8 cellular contexts compared by ENCODE assay signal in genomic region chr19:41298327-41298964, GRCh38. TPM values are rescaled to one million over a fixed set of nuclear protein-coding genes. Genes with fewer than 3 reads are reported as not detected.
A peak's percentile ranks its signal among the peaks of the same experiment; 100 is the strongest.
DNase-seq lines count a peak whose midpoint lies in the region; FAIRE-seq and TF ChIP-seq lines count a peak whose summit lies in the region.

No MANE protein-coding gene starts in this region.

- no peaks in the 10 kb centered on the region for H3K9me3 ChIP-seq in thyroid gland

- no peaks in the 10 kb centered on the region for H3K27me3 Mint-ChIP-seq in activated T-cell treated with anti-CD3 and anti-CD28 coated beads, Interleukin-2, amount 50 U/mL, for 24 hours
- H3K27me3 Mint-ChIP-seq in chondrocyte (ENCODE audit: low read depth) = no peaks in the 10 kb centered on the region

- H3K9me3 Mint-ChIP-seq in activated T-cell treated with anti-CD3 and anti-CD28 coated beads, Interleukin-2, amount 50 U/mL, for 24 hours = no peaks in the 10 kb centered on the region
- H3K9me3 Mint-ChIP-seq in chondrocyte (ENCODE audit: low read depth) = no peaks in the 10 kb centered on the region

- TF ChIP-seq CTCF in chondrocyte (IDR thresholded peaks at IDR 0.05) = no peak
- no peak for TF ChIP-seq CTCF in thyroid gland (IDR thresholded peaks at IDR 0.05)
- no peak for TF ChIP-seq CTCF in D721Med (IDR thresholded peaks at IDR 0.05; ENCODE audit: insufficient read depth, missing control alignments)

- peaks cover 100% of the 10 kb centered on the region for H3K36me3 Mint-ChIP-seq in activated T-cell treated with anti-CD3 and anti-CD28 coated beads, Interleukin-2, amount 50 U/mL, for 24 hours (ENCODE audit: low read depth)
- H3K36me3 Mint-ChIP-seq in chondrocyte (ENCODE audit: low read depth) = peaks cover 51% of the 10 kb centered on the region

- H3K36me3 ChIP-seq in thyroid gland = peaks cover 47 to 65% of the 10 kb centered on the region in 2 donors

- no peak overlapping the region for H3K4me3 ChIP-seq in thyroid gland (replicated peaks in 1 of 3)

- TF ChIP-seq POLR2A in thyroid gland (IDR thresholded peaks at IDR 0.05) = no peak

- H3K4me1 ChIP-seq in thyroid gland = peaks cover 23 to 51% of the 10 kb centered on the region in 2 donors

- WGBS in thyroid gland, 2 donors = 30 to 31% methylated on average over 4 of the region's 4 CpGs

- peaks cover 91% of the 10 kb centered on the region for H3K4me1 Mint-ChIP-seq in activated T-cell treated with anti-CD3 and anti-CD28 coated beads, Interleukin-2, amount 50 U/mL, for 24 hours (ENCODE audit: low read depth)
- H3K4me1 Mint-ChIP-seq in chondrocyte (ENCODE audit: low read depth) = peaks cover 43% of the 10 kb centered on the region

- peak overlapping the region; percentile 37 to 73 (median 63) for H3K27ac ChIP-seq in thyroid gland

- peak overlapping the region; percentile 95 for H3K27ac Mint-ChIP-seq in activated T-cell treated with anti-CD3 and anti-CD28 coated beads, Interleukin-2, amount 50 U/mL, for 24 hours
- peak overlapping the region; percentile 99 for H3K27ac Mint-ChIP-seq in chondrocyte (ENCODE audit: unreplicated experiment)

- intact Hi-C loops in thyroid gland (cut with DNase I) = no loop called here

- no peak for DNase-seq in activated T-cell treated with anti-CD3 and anti-CD28 coated beads, Interleukin-2, amount 50 U/mL, for 24 hours
- no peak for DNase-seq in activated T-cell treated with anti-CD3 and anti-CD28 coated beads for 4 hours
- DNase-seq in NCI-H226 = peak; percentile 20
- no peak for DNase-seq in chondrocyte (ENCODE audit: low spot score)
- peak; percentile 85 to 93 for DNase-seq in lung microvascular endothelial cell (ENCODE audit: low read depth in 2 of 2)
- DNase-seq in thyroid gland = peak; percentile 50 to 58
- no peak for DNase-seq in D721Med (ENCODE audit: insufficient read length, low spot score)
- DNase-seq in occipital lobe (lab: John Stamatoyannopoulos, UW) = no peak

- no peaks in the 10 kb centered on the region for H3K27me3 ChIP-seq in thyroid gland

- FAIRE-seq in D721Med (lab: Jason Lieb, UNC) = no peak

- H3K4me3 Mint-ChIP-seq in activated T-cell treated with anti-CD3 and anti-CD28 coated beads, Interleukin-2, amount 50 U/mL, for 24 hours = no peak overlapping the region
- H3K4me3 Mint-ChIP-seq in chondrocyte (ENCODE audit: unreplicated experiment) = peak overlapping the region; percentile 38

RNA-seq across cellular contexts. Expression of gene CCDC97, which starts 11.5 kb away (rescaled TPM):
- total RNA-seq in chondrocyte (21.8 to 33.2 TPM (median 25.5 TPM) in 3 replicates), lung microvascular endothelial cell (4.4 and 8.7 TPM in 2 replicates), thyroid gland (10 to 100 TPM; 10.6 to 22.0 (median 19.3) TPM), occipital lobe (6.4 TPM)

RNA-seq across cellular contexts. Expression of gene HNRNPUL1, which starts 34.3 kb away (rescaled TPM):
- 158 to 195 TPM (median 161 TPM) in 3 replicates for total RNA-seq in chondrocyte
- 42.1 and 53.0 TPM in 2 replicates for total RNA-seq in lung microvascular endothelial cell
- 100 to 1,000 TPM; 129 to 180 (median 150) TPM for total RNA-seq in thyroid gland
- total RNA-seq in occipital lobe = 64.7 TPM

RNA-seq across cellular contexts. Expression of gene TGFB1, which starts 55.3 kb away (rescaled TPM):
- total RNA-seq in chondrocyte = 188 to 197 TPM (median 195 TPM) in 3 replicates
- total RNA-seq in lung microvascular endothelial cell = 17.4 and 19.6 TPM in 2 replicates
- total RNA-seq in thyroid gland = 10 to 100 TPM in 3 of 4 donors, 1 to 10 TPM in 1; 9.6 to 13.7 (median 11.0) TPM
- total RNA-seq in occipital lobe = 0.94 TPM

Comparison
In these comparisons a context has a peak if more than half of its experiments do, and no peak if none do; other contexts are left out.
1. DNase-seq: peak in NCI-H226 (single experiment), lung microvascular endothelial cell (2 of 2) and thyroid gland (2 of 2); none in activated T-cell treated with anti-CD3 and anti-CD28 coated beads, Interleukin-2, amount 50 U/mL, for 24 hours (single experiment), activated T-cell treated with anti-CD3 and anti-CD28 coated beads for 4 hours (single experiment), chondrocyte (single experiment), D721Med (single experiment) and occipital lobe (single experiment).